27 cellular contexts compared by ENCODE assay signal in the genomic region with DNA sequence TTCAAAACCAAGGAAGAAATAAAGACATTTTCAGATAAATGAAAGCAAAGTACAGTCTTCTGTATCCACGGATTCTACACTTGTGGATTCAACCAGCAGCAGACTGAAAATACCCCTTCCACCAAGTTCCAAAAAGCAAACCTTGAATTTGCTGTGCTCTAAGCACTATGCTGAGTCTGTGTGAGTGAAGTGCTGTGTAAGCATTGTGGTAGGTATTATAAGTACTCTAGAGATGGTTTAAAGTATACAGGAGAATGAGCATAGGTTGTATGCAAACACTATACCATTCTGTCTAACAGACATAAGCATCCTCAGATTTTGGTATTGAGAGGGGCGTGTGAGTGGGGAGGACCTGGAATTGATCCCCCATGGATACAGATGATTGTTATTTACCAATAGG. TPM values are rescaled to one million over a fixed set of nuclear protein-coding genes. Genes with fewer than 3 reads are reported as not detected.
"Had no signal": no experiment of that assay in that cellular context is flagged by ENCODE, and none has a peak within 500 bp of the region (broad histone marks: within the 10 kb centered on the region; RNA-seq: fewer than 3 reads in every experiment).

No MANE protein-coding gene starts in this region.

- H3K27me3 Mint-ChIP-seq: naive B cell had no signal

- H3K4me2 ChIP-seq: neural progenitor cell had no signal

- ATAC-seq: foreskin keratinocyte, left lobe of liver, mucosa of descending colon, sciatic nerve had no signal

- H3K4me1 ChIP-seq: neural progenitor cell had no signal

- DNase-seq: activated CD4-positive, alpha-beta T cell treated with anti-CD3 and anti-CD28 coated beads, Interleukin-2, amount 50 U/mL, for 1 hour; activated CD4-positive, CD25-positive, alpha-beta regulatory T cell treated with anti-CD3 and anti-CD28 coated beads, Interleukin-2, amount 50 U/mL, for 72 hours; activated T-cell treated with anti-CD3 and anti-CD28 coated beads for 4 hours; aorta; brain microvascular endothelial cell; central memory CD4-positive, alpha-beta T cell; endodermal cell; foreskin keratinocyte; mesenchymal stem cell; mucosa of descending colon; naive B cell; stimulated activated CD8-positive, alpha-beta memory T cell treated with anti-CD3 and anti-CD28 coated beads, Interleukin-4, amount 100 ng/mL, for 48 hours; stimulated activated naive CD4-positive, alpha-beta T cell; T-helper 2 cell; thyroid gland had no signal

- FAIRE-seq: colon, keratinocyte, urothelium cell line had no signal

- H3K27ac Mint-ChIP-seq: activated T-helper 1 cell treated with anti-CD3 and anti-CD28 coated beads, Interleukin-12 subunit alpha, Interleukin-12 subunit beta, Interleukin-2, Interleukin-4 antibody, amounts not matched to agents 30 ng/mL and 10 ng/mL and 1 ng/mL, durations not matched to agents 14 hours and 24 hours and 36 hours; endodermal cell; neural progenitor cell had no signal

- H3K9me3 ChIP-seq: mucosa of descending colon, prostate gland, thyroid gland had no signal

- H3K27ac ChIP-seq: brain microvascular endothelial cell, epithelial cell of prostate, foreskin keratinocyte, neural progenitor cell, prostate gland, thyroid gland had no signal

- H3K4me1 Mint-ChIP-seq: endodermal cell had no signal

- H3K9me3 Mint-ChIP-seq: activated T-helper 1 cell treated with anti-CD3 and anti-CD28 coated beads, Interleukin-12 subunit alpha, Interleukin-12 subunit beta, Interleukin-2, Interleukin-4 antibody, amounts not matched to agents 30 ng/mL and 10 ng/mL and 1 ng/mL, durations not matched to agents 14 hours and 24 hours and 36 hours; endodermal cell; naive B cell; neural progenitor cell had no signal

- H3K4me3 Mint-ChIP-seq: activated T-helper 1 cell treated with anti-CD3 and anti-CD28 coated beads, Interleukin-12 subunit alpha, Interleukin-12 subunit beta, Interleukin-2, Interleukin-4 antibody, amounts not matched to agents 30 ng/mL and 10 ng/mL and 1 ng/mL, durations not matched to agents 14 hours and 24 hours and 36 hours; endodermal cell; naive B cell; neural progenitor cell had no signal

- H3K27me3 ChIP-seq: brain microvascular endothelial cell, foreskin keratinocyte, neural progenitor cell, thyroid gland had no signal

- H3K4me3 ChIP-seq: mucosa of descending colon, neural progenitor cell, prostate gland, thyroid gland had no signal

RNA-seq across cellular contexts. Expression of gene JPH2, which starts 14.0 kb away (rescaled TPM):
- total RNA-seq: activated CD8-positive, alpha-beta memory T cell treated with anti-CD3 and anti-CD28 coated beads for 36 hours; activated T-helper 1 cell treated with anti-CD3 and anti-CD28 coated beads, Interleukin-12 subunit alpha, Interleukin-12 subunit beta, Interleukin-2, Interleukin-4 antibody, amounts not matched to agents 30 ng/mL and 10 ng/mL and 1 ng/mL, durations not matched to agents 14 hours and 24 hours and 36 hours had no signal

RNA-seq across cellular contexts. Expression of gene GDAP1L1, which starts 46.1 kb away (rescaled TPM):
- total RNA-seq: activated CD8-positive, alpha-beta memory T cell treated with anti-CD3 and anti-CD28 coated beads for 36 hours; aorta; fibroblast of lung; foreskin keratinocyte; left lobe of liver; osteocyte; sciatic nerve had no signal
- polyA plus RNA-seq: aorta, fibroblast of lung, foreskin keratinocyte, keratinocyte had no signal
